ENCODE assay signal across 1 cellular context in the genomic region with DNA sequence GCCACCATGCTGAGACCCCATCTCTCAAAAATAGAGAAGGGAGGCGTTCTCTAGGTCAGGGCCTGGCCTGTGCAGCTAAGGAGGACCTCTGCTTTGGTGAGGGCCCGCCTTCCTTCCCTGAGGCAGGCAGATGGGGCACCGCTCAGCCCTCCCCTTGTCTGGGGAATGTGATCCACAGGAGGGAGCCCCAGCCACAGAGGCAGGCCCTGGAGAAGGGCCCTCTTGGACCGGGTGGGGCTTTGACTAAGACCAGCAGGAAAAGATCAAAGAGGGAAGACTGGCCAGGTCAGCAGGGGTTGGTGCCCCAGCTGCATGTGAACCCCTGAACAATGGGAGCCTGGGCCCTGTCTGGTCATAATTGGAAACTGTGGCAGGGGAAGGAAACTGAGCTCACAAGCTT.
TF ChIP-seq lines count a peak whose summit lies in the region.

No MANE protein-coding gene starts in this region.

TF ChIP-seq in IMR-90, 13 proteins besides CTCF, POLR2A, EP300 and RAD21:
- TF ChIP-seq, protein P1, sequence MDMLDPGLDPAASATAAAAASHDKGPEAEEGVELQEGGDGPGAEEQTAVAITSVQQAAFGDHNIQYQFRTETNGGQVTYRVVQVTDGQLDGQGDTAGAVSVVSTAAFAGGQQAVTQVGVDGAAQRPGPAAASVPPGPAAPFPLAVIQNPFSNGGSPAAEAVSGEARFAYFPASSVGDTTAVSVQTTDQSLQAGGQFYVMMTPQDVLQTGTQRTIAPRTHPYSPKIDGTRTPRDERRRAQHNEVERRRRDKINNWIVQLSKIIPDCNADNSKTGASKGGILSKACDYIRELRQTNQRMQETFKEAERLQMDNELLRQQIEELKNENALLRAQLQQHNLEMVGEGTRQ (IDR thresholded peaks at IDR 0.05; ENCODE audit: low read depth, low read length) = no peak
- TF ChIP-seq MAZ (IDR thresholded peaks at IDR 0.05; ENCODE audit: borderline replicate concordance, low read depth, low read length) (no peak), NFE2L2 (IDR thresholded peaks at IDR 0.05; ENCODE audit: low read depth, low read length) (no peak), CEBPB (IDR thresholded peaks at IDR 0.05; ENCODE audit: low read depth, low read length) (no peak)
